In the genomic region with DNA sequence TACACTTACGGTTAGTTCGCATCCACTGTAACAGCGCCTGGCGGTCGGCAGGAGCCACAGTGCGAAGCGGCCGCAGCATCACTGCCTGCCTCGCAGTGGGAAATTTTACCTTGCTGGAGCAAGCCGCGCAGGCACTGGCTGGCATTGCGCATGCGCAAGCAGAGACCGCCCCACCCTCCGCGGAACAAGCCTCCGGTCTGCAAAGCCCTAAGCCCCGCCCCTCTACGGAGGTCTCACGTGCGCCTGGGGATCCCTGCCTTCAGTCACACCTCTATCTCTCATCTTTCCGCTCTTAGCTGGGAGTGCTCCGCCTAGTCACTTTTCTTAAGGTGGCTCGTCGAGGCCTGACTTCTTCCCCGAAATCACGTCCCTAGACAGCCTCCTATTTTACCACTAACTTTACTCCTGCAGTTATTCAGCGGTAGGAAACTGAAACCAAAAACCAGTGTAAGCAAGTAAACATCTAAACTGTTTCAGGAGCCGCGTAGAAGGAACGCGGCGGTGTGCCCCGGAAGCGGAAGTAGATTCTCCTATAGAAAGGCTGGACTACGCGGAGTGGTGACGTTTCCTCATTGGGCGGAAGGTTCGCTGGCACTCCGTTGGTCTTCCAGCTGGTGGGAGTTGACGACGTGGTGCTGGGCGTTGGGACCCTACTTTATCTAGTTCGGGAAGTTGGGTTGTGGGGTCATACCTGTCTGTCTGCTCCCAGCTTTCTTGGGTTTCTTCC, we compare ENCODE assay signal across 8 cellular contexts.
DNase-seq lines count a peak whose midpoint lies in the region; ATAC-seq lines count a peak whose summit lies in the region.

A gene (plus strand): TSS at position 572 of the 727 bp plus-strand sequence. CDS start 13,718 bp downstream, outside the sequence.

- DNase-seq in AML-193 (lab: John Stamatoyannopoulos, UW) (peak; percentile 94), NCI-H345 treated with DMSO at 0.1 percent for 48 hours (lab: John Stamatoyannopoulos, UW; ENCODE audit: unreplicated experiment) (peak; percentile 100), iris pigment epithelial cell (ENCODE audit: low read depth) (peak; percentile 98)
- peak; percentile 98 to 99 (median 98) for DNase-seq in activated CD4-positive, CD25-positive, alpha-beta regulatory T cell (lab: John Stamatoyannopoulos, UW)
- DNase-seq in central memory CD8-positive, alpha-beta T cell (ENCODE audit: low spot score in 2 of 2), result peak; percentile 99
- peak; percentile 100 for DNase-seq in stimulated activated CD4-positive, alpha-beta T cell treated with anti-CD3 and anti-CD28 coated beads, Interleukin-12 subunit alpha, Interleukin-12 subunit beta, amount 100 ng/mL, for 24 hours (ENCODE audit: low read depth in 2 of 2)

- H3K9me3 Mint-ChIP-seq in central memory CD8-positive, alpha-beta T cell, result no peaks in the 10 kb centered on the region

- no peak within 1 kb of the TSS for H3K27ac Mint-ChIP-seq in central memory CD8-positive, alpha-beta T cell (ENCODE audit: low read depth)

- H3K36me3 Mint-ChIP-seq in central memory CD8-positive, alpha-beta T cell (ENCODE audit: insufficient read depth), result peaks cover 12% of the 10 kb centered on the region

- ATAC-seq in GM19035 (IDR thresholded peaks at IDR 0.05; ENCODE audit: unreplicated experiment) (peak; percentile 78), HG03342 (IDR thresholded peaks at IDR 0.05; ENCODE audit: unreplicated experiment) (peak; percentile 84)
- ATAC-seq in central memory CD8-positive, alpha-beta T cell (replicated peaks; ENCODE audit: extremely low read depth, poor library complexity, severe bottlenecking), result peak; percentile 93

- peaks cover 13% of the 10 kb centered on the region for H3K4me1 Mint-ChIP-seq in central memory CD8-positive, alpha-beta T cell

- H3K27me3 Mint-ChIP-seq in central memory CD8-positive, alpha-beta T cell, result no peaks in the 10 kb centered on the region

- H3K4me3 Mint-ChIP-seq in central memory CD8-positive, alpha-beta T cell, result no peak within 1 kb of the TSS

Comparison
In these comparisons a context has a peak if more than half of its experiments do, and no peak if none do; other contexts are left out.
1. Peak in every context shown above with its lines: DNase-seq and ATAC-seq.